In the genomic region with DNA sequence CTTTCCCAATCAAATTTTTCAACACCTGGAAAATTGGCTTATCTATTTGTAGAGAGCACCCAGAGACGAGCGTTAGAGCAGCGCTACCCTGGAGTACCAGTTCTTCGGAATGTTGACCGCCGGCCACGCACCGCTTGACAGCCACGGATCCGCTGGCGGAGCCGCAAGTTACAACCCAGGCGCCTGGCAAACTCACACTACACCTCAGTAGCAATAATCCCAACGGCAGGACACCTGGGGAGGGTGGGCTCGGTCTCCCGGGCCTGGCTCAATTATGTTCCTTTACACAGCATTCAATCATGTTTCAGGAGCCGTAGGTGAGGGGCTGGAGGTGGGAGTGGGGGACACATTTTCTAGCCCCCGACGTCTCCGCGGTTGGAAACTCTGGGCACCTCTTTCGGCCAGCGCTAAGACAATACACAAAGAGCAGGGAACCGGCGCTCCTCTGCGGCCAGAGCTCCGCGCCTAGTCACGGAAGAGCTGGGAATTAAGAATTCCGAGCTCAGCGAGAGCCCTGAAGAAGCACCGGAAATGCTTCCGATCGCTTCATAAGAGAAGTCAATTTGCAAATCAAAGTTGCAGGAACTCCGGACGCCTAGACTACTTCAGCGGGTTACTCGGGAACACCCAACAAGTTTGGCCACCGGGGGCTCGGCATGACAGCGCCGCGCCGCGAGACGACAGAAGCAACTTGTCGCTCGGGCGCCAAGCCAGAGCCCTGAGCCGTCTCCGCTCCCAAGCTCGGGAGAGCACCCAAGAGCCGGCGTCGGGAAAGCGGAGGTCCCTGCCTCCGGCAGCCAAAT, we compare ENCODE assay signal across 8 cellular contexts. TPM values are rescaled to one million over a fixed set of nuclear protein-coding genes. Genes with fewer than 3 reads are reported as not detected.
DNase-seq lines count a peak whose midpoint lies in the region; ATAC-seq and TF ChIP-seq lines count a peak whose summit lies in the region.

No MANE protein-coding gene starts in this region.

- no peaks in the 10 kb centered on the region for H3K36me3 Mint-ChIP-seq in activated B cell treated with CpG ODN at 0.5 μM for 24 hours (ENCODE audit: low read depth)

- peak overlapping the region; percentile 37 to 66 (median 53) for H3K27ac ChIP-seq in right lobe of liver

- CTCF ChIA-PET in activated B cell treated with CpG ODN at 0.5 μM for 24 hours (lab: Charles Lee), result no interaction called here

- POLR2A ChIA-PET in activated B cell treated with CpG ODN at 0.5 μM for 24 hours (lab: Charles Lee), result no interaction called here

- peaks cover 21% of the 10 kb centered on the region for H3K4me1 Mint-ChIP-seq in activated B cell treated with CpG ODN at 0.5 μM for 24 hours

- peak; percentile 14 for TF ChIP-seq POLR2A in right lobe of liver (IDR thresholded peaks at IDR 0.05)

- intact Hi-C loops in activated B cell treated with CpG ODN at 0.5 μM for 24 hours (cut with micrococcal nuclease) (loop anchor here (5.0 kb wide), 1 partner anchor 99 kb away; no protein-coding TSS in a partner anchor), right lobe of liver (cut with DNase I) (loop anchor here in 1 of 2 donors (10.0 kb wide), 1 partner anchor 62 kb away; no protein-coding TSS in a partner anchor)

- peak; percentile 29 for ATAC-seq in GM21447 (IDR thresholded peaks at IDR 0.05; ENCODE audit: unreplicated experiment)
- ATAC-seq in activated B cell treated with CpG ODN at 0.5 μM for 24 hours (ENCODE audit: low read depth), result no peak
- peak; percentile 53 to 62 (median 62) for ATAC-seq in right lobe of liver
- peak; percentile 9 for ATAC-seq in stimulated activated naive CD8-positive, alpha-beta T cell treated with anti-CD3 and anti-CD28 coated beads, Interleukin-15, Interleukin-2, amounts not matched to agents 100 U/mL and 50 U/mL, for 24 hours
- no peak for ATAC-seq in HG03097 (IDR thresholded peaks at IDR 0.05; ENCODE audit: low FRiP score, unreplicated experiment)

- 2% methylated on average over 28 of the region's 57 CpGs for WGBS in right lobe of liver (ENCODE audit: insufficient coverage, low coverage, low lambda C conversion rate, missing lambda C conversion rate)

- TF ChIP-seq CTCF in activated B cell treated with CpG ODN at 0.5 μM for 24 hours (IDR thresholded peaks at IDR 0.05), result no peak
- no peak for TF ChIP-seq CTCF in right lobe of liver (IDR thresholded peaks at IDR 0.05)

- peaks cover 0 to 15% of the 10 kb centered on the region in 2 donors for H3K27me3 ChIP-seq in right lobe of liver

- peak overlapping the region; percentile 73 for H3K4me3 Mint-ChIP-seq in activated B cell treated with CpG ODN at 0.5 μM for 24 hours

- DNase-seq in D341Med (ENCODE audit: low spot score) (peak; percentile 81), NCI-H1092 (lab: John Stamatoyannopoulos, UW) (peak; percentile 59), activated B cell treated with CpG ODN at 0.5 μM for 24 hours (no peak), right lobe of liver (peak; percentile 58 to 70 (median 66))
- DNase-seq in effector CD4-positive, alpha-beta T cell, result peak; percentile 20
- peak; percentile 37 for DNase-seq in stimulated activated naive CD8-positive, alpha-beta T cell treated with anti-CD3 and anti-CD28 coated beads, Interleukin-15, Interleukin-2, amounts not matched to agents 100 U/mL and 50 U/mL, for 24 hours

- H3K4me3 ChIP-seq in right lobe of liver, result peak overlapping the region; percentile 41 to 57 (median 57)

- H3K36me3 ChIP-seq in right lobe of liver, result no peaks in the 10 kb centered on the region

- no peak overlapping the region for H3K27ac Mint-ChIP-seq in activated B cell treated with CpG ODN at 0.5 μM for 24 hours

- H3K27me3 Mint-ChIP-seq in activated B cell treated with CpG ODN at 0.5 μM for 24 hours, result peaks cover 71% of the 10 kb centered on the region

- no peaks in the 10 kb centered on the region for H3K9me3 ChIP-seq in right lobe of liver

- H3K4me1 ChIP-seq in right lobe of liver, result peaks cover 0 to 11% (median 0%) of the 10 kb centered on the region in 4 donors

- no peaks in the 10 kb centered on the region for H3K9me3 Mint-ChIP-seq in activated B cell treated with CpG ODN at 0.5 μM for 24 hours

RNA-seq across cellular contexts. Expression of a gene that starts 1.0 kb away (rescaled TPM):
- total RNA-seq in activated B cell treated with CpG ODN at 0.5 μM for 24 hours (0.09 and 0.15 TPM in 2 replicates), right lobe of liver (under 1 TPM in 5 of 6 experiments, not detected in 1; 0.15 to 0.86 (median 0.31) TPM)

Comparison
In these comparisons a context has a peak if more than half of its experiments do, and no peak if none do; other contexts are left out.
1. ATAC-seq: peak in GM21447 (single experiment), right lobe of liver (4 of 4) and stimulated activated naive CD8-positive, alpha-beta T cell treated with anti-CD3 and anti-CD28 coated beads, Interleukin-15, Interleukin-2, amounts not matched to agents 100 U/mL and 50 U/mL, for 24 hours (single experiment); none in activated B cell treated with CpG ODN at 0.5 μM for 24 hours (single experiment) and HG03097 (single experiment).